25 cellular contexts compared by ENCODE assay signal in genomic region chr3:191378142-191378541, GRCh38. TPM values are rescaled to one million over a fixed set of nuclear protein-coding genes. Genes with fewer than 3 reads are reported as not detected.
DNase-seq lines count a peak whose midpoint lies in the region; ATAC-seq and TF ChIP-seq lines count a peak whose summit lies in the region.
"Had no signal": no experiment of that assay in that cellular context is flagged by ENCODE, and none has a peak within 500 bp of the region (broad histone marks: within the 10 kb centered on the region; RNA-seq: fewer than 3 reads in every experiment).

No MANE protein-coding gene starts in this region.

- no peak overlapping the region for H3K27ac Mint-ChIP-seq in stimulated activated naive B cell treated with anti-CD40 and anti-IgM and Interleukin-4, amounts not matched to agents 10 μg/mL and 1 μg/mL and 100 μg/mL, for 72 hours
- H3K27ac Mint-ChIP-seq: activated CD4-positive, alpha-beta T cell treated with anti-CD3 and anti-CD28 coated beads for 36 hours; mesothelial cell of epicardium had no signal

- TF ChIP-seq CTCF in heart right ventricle (IDR thresholded peaks at IDR 0.05) (no peak), Panc1 (IDR thresholded peaks at IDR 0.05) (no peak)

- in situ Hi-C loops in Panc1 (cut with HindIII; ENCODE audit: low pct_unique_long_range_greater_than_20kb, low sequenced_read_pairs) = no loop called here

- no peaks in the 10 kb centered on the region for H3K9me3 ChIP-seq in heart right ventricle
- no peaks in the 10 kb centered on the region for H3K9me3 ChIP-seq in Panc1 (ENCODE audit: control insufficient read depth, insufficient read depth, low read depth, low read length)
- H3K9me3 ChIP-seq: body of pancreas, heart left ventricle, tibial nerve had no signal

- no peaks in the 10 kb centered on the region for H3K27me3 Mint-ChIP-seq in stimulated activated naive B cell treated with anti-CD40 and anti-IgM and Interleukin-4, amounts not matched to agents 10 μg/mL and 1 μg/mL and 100 μg/mL, for 72 hours
- H3K27me3 Mint-ChIP-seq: activated CD4-positive, alpha-beta T cell treated with anti-CD3 and anti-CD28 coated beads for 36 hours had no signal

- intact Hi-C loops in heart right ventricle (cut with DNase I) = loop anchor here in 4 of 10 donors (5.0 to 10.0 kb wide), 3 partner anchors 41 to 133 kb away; partner anchors contain the start of gene UTS2B (in 2 of the 4)
- intact Hi-C loops in cardiac septum (cut with DNase I) = loop anchor here (2.0 kb wide), 1 partner anchor 49 kb away; the partner anchor contains the start of gene CCDC50
- intact Hi-C loops in Panc1 (cut with micrococcal nuclease; ENCODE audit: unreplicated experiment) = no loop called here

- BruUV-seq in Panc1 (replicated peaks; lab: Mats Ljungman, UMichigan) = no TSS peak

- H3K9me3 Mint-ChIP-seq in stimulated activated naive B cell treated with anti-CD40 and anti-IgM and Interleukin-4, amounts not matched to agents 10 μg/mL and 1 μg/mL and 100 μg/mL, for 72 hours = no peaks in the 10 kb centered on the region
- H3K9me3 Mint-ChIP-seq: mesothelial cell of epicardium had no signal

- DNase-seq in heart right ventricle = no peak
- no peak for DNase-seq in cardiac septum (ENCODE audit: low spot score)
- DNase-seq in Panc1 (ENCODE audit: low read depth, low spot score) = no peak
- DNase-seq in iris pigment epithelial cell (ENCODE audit: low read depth) = peak; percentile 22
- DNase-seq in NCI-H2029 treated with DMSO at 0.1 percent for 48 hours (lab: John Stamatoyannopoulos, UW) = no peak
- no peak for DNase-seq in stimulated activated naive B cell treated with anti-CD40 and anti-IgM and Interleukin-4, amounts not matched to agents 10 μg/mL and 1 μg/mL and 100 μg/mL, for 72 hours
- no peak for DNase-seq in iPS-NIHi11 (ENCODE audit: low spot score)
- no peak for DNase-seq in stimulated activated CD4-positive, alpha-beta T cell treated with anti-CD3 and anti-CD28 coated beads, Interleukin-2, amount 100 ng/mL, for 48 hours
- DNase-seq: activated CD4-positive, alpha-beta T cell treated with anti-CD3 and anti-CD28 coated beads for 36 hours; activated naive CD4-positive, alpha-beta T cell treated with anti-CD3 and anti-CD28 coated beads, Interleukin-2, amount 50 U/mL, for 16 hours; activated T-cell treated with anti-CD3 and anti-CD28 coated beads for 4 hours; body of pancreas; C1 segment of cervical spinal cord; DMS153; heart left ventricle; NCI-H146; NCI-H446; SIG-M5; stimulated activated CD4-positive, alpha-beta T cell treated with anti-CD3 and anti-CD28 coated beads, Interleukin-4, amount 100 ng/mL, for 4 hours; T1000 had no signal

- H3K4me1 ChIP-seq in heart right ventricle (peaks cover 3 to 62% (median 43%) of the 10 kb centered on the region in 9 donors), Panc1 (ENCODE audit: control insufficient read depth, insufficient read depth, low read length) (peaks cover 31% of the 10 kb centered on the region)
- H3K4me1 ChIP-seq: body of pancreas had no signal

- CTCF ChIA-PET in Panc1 (lab: Charles Lee) = no interaction called here

- H3K36me3 ChIP-seq in heart right ventricle = peaks cover 0 to 64% (median 15%) of the 10 kb centered on the region in 9 donors
- peaks cover 30% of the 10 kb centered on the region for H3K36me3 ChIP-seq in Panc1 (ENCODE audit: control insufficient read depth, insufficient read depth, low read length)

- H3K4me1 Mint-ChIP-seq in stimulated activated naive B cell treated with anti-CD40 and anti-IgM and Interleukin-4, amounts not matched to agents 10 μg/mL and 1 μg/mL and 100 μg/mL, for 72 hours = peaks cover 17 to 36% of the 10 kb centered on the region in 2 donors

- peaks cover 28 to 39% of the 10 kb centered on the region in 2 donors for H3K36me3 Mint-ChIP-seq in stimulated activated naive B cell treated with anti-CD40 and anti-IgM and Interleukin-4, amounts not matched to agents 10 μg/mL and 1 μg/mL and 100 μg/mL, for 72 hours

- no peaks in the 10 kb centered on the region for H3K27me3 ChIP-seq in heart right ventricle
- no peaks in the 10 kb centered on the region for H3K27me3 ChIP-seq in Panc1 (ENCODE audit: control insufficient read depth, insufficient read depth, low read length)
- H3K27me3 ChIP-seq: body of pancreas, heart left ventricle, tibial nerve had no signal

- POLR2A ChIA-PET in Panc1 (lab: Charles Lee) = no interaction called here

- no peak overlapping the region for H3K4me3 Mint-ChIP-seq in stimulated activated naive B cell treated with anti-CD40 and anti-IgM and Interleukin-4, amounts not matched to agents 10 μg/mL and 1 μg/mL and 100 μg/mL, for 72 hours
- H3K4me3 Mint-ChIP-seq: activated CD4-positive, alpha-beta T cell treated with anti-CD3 and anti-CD28 coated beads for 36 hours; mesothelial cell of epicardium had no signal

- H3K27ac ChIP-seq in heart right ventricle (peak overlapping the region in 7 of 10 donors; percentile 6 to 65 (median 47)), Panc1 (ENCODE audit: low read length) (peak overlapping the region; percentile 4; the same call in 1 of the 2 replicates)
- H3K27ac ChIP-seq: body of pancreas had no signal

- no peak overlapping the region for H3K4me3 ChIP-seq in heart right ventricle
- no peak overlapping the region for H3K4me3 ChIP-seq in Panc1 (ENCODE audit: low read depth in 2 of 2, low read length in 2 of 2)
- H3K4me3 ChIP-seq: body of pancreas, heart left ventricle, tibial nerve had no signal

- ATAC-seq in heart right ventricle (peak in 5 of 8 donors; percentile 5 to 35 (median 18)), Panc1 (no peak)
- no peak for ATAC-seq in stimulated activated naive B cell treated with anti-CD40 and anti-IgM and Interleukin-4, amounts not matched to agents 10 μg/mL and 1 μg/mL and 100 μg/mL, for 72 hours (replicated peaks)
- ATAC-seq: activated CD4-positive, alpha-beta T cell treated with anti-CD3 and anti-CD28 coated beads for 36 hours; body of pancreas had no signal

RNA-seq across cellular contexts. Expression of gene UTS2B, which starts 47.8 kb away (rescaled TPM):
- total RNA-seq in heart right ventricle (under 1 TPM in 5 of 10 donors, not detected in 5; 0.10 to 0.53 (median 0.43) TPM), cardiac septum (not detected), Panc1 (2021; ENCODE audit: unreplicated experiment) (0.26 TPM)
- polyA plus RNA-seq in heart right ventricle = under 1 TPM; 0.16 to 0.22 TPM
- not detected for polyA plus RNA-seq in Panc1 (2012; ENCODE audit: insufficient read length)
- total RNA-seq: A172; activated CD4-positive, alpha-beta T cell treated with anti-CD3 and anti-CD28 coated beads for 36 hours; body of pancreas; dermis microvascular lymphatic vessel endothelial cell had no signal
- polyA plus RNA-seq: keratinocyte had no signal

RNA-seq across cellular contexts. Expression of gene CCDC50, which starts 48.9 kb away (rescaled TPM):
- total RNA-seq in heart right ventricle = 10 to 100 TPM; 39.5 to 58.8 (median 51.2) TPM
- polyA plus RNA-seq in heart right ventricle = 10 to 100 TPM; 14.3 to 37.7 TPM
- 51.0 TPM for total RNA-seq in cardiac septum
- 89.3 TPM for total RNA-seq in Panc1 (2021; ENCODE audit: unreplicated experiment)
- 56.1 TPM for polyA plus RNA-seq in Panc1 (2012; ENCODE audit: insufficient read length)

Comparison
In these comparisons a context has a peak if more than half of its experiments do, and no peak if none do; other contexts are left out.
1. ATAC-seq: peak in heart right ventricle (5 of 8); none in Panc1 (single experiment) and stimulated activated naive B cell treated with anti-CD40 and anti-IgM and Interleukin-4, amounts not matched to agents 10 μg/mL and 1 μg/mL and 100 μg/mL, for 72 hours (0 of 2).